In genomic region chr17:78315355-78316114, GRCh38 we compare ENCODE assay signal across 8 cellular contexts. TPM values are rescaled to one million over a fixed set of nuclear protein-coding genes. Genes with fewer than 3 reads are reported as not detected.
DNase-seq lines count a peak whose midpoint lies in the region; ATAC-seq, FAIRE-seq and TF ChIP-seq lines count a peak whose summit lies in the region.

No MANE protein-coding gene starts in this region.

- POLR2A ChIA-PET in HEK293 (lab: Yijun Ruan, JAX) = interaction anchor here (0.6 to 2.3 kb wide), 6 partner anchors 10 to 694 kb away, joined by 3 to 12 read pairs (median 4); partner anchors contain the start of genes CANT1 and SOCS3

- CTCF ChIA-PET in HEK293 (lab: Yijun Ruan, JAX) = interaction anchor here (0.6 to 1.9 kb wide), 7 partner anchors 19 to 166 kb away, joined by 3 to 6 read pairs (median 4); no protein-coding TSS in a partner anchor

- FAIRE-seq in A204.1 (lab: Jason Lieb, UNC) = peak; percentile 29

- no peaks in the 10 kb centered on the region for H3K36me3 ChIP-seq in HEK293 (ENCODE audit: control insufficient read depth in 2 of 2, insufficient read depth in 1 of 2, low read length in 2 of 2)
- H3K36me3 ChIP-seq in effector memory CD4-positive, alpha-beta T cell (ENCODE audit: control insufficient read depth, insufficient read depth, low read length) = no peaks in the 10 kb centered on the region

- peak overlapping the region; percentile 78 for H3K27ac ChIP-seq in HEK293 (ENCODE audit: extremely low read depth, low read depth, low read length)
- H3K27ac ChIP-seq in effector memory CD4-positive, alpha-beta T cell (ENCODE audit: insufficient read depth, low read length, poor library complexity, severe bottlenecking) = peak overlapping the region; percentile 25

- no peak overlapping the region for H3K4me3 ChIP-seq in HEK293 (ENCODE audit: low read depth, low read length)
- H3K4me3 ChIP-seq in effector memory CD4-positive, alpha-beta T cell (ENCODE audit: insufficient read depth, low read depth, low read length, poor library complexity, severe bottlenecking) = no peak overlapping the region

- H3K4me1 ChIP-seq in HEK293 (ENCODE audit: control insufficient read depth, insufficient read depth, low read length) = peaks cover 28% of the 10 kb centered on the region
- H3K4me1 ChIP-seq in effector memory CD4-positive, alpha-beta T cell (ENCODE audit: control insufficient read depth, insufficient read depth, low read length, poor library complexity, severe bottlenecking) = peaks cover 25% of the 10 kb centered on the region

- DNase-seq in activated CD4-positive, alpha-beta T cell treated with anti-CD3 and anti-CD28 coated beads, Interleukin-2, amount 50 U/mL, for 24 hours (ENCODE audit: low read depth in 1 of 2, low spot score in 1 of 2) = peak; percentile 26 to 48
- DNase-seq in effector memory CD4-positive, alpha-beta T cell = peak in 2 of 3 donors; percentile 13 to 26
- peak; percentile 50 for DNase-seq in mucosa of gallbladder (ENCODE audit: low spot score)
- peak; percentile 77 for DNase-seq in stimulated activated naive CD8-positive, alpha-beta T cell treated with anti-CD3 and anti-CD28 coated beads, Interleukin-15, Interleukin-2, amounts not matched to agents 100 U/mL and 50 U/mL, for 24 hours

- peak; percentile 68 for ATAC-seq in stimulated activated naive CD8-positive, alpha-beta T cell treated with anti-CD3 and anti-CD28 coated beads, Interleukin-15, Interleukin-2, amounts not matched to agents 100 U/mL and 50 U/mL, for 24 hours
- no peak for ATAC-seq in HG03520 (IDR thresholded peaks at IDR 0.05; ENCODE audit: unreplicated experiment)
- no peak for ATAC-seq in GM21723 (IDR thresholded peaks at IDR 0.05; ENCODE audit: unreplicated experiment)

- H3K9me3 ChIP-seq in HEK293 (ENCODE audit: control insufficient read depth, insufficient read depth, low read depth, low read length) = no peaks in the 10 kb centered on the region
- no peaks in the 10 kb centered on the region for H3K9me3 ChIP-seq in effector memory CD4-positive, alpha-beta T cell (ENCODE audit: control insufficient read depth, low read length)

- no peaks in the 10 kb centered on the region for H3K27me3 ChIP-seq in effector memory CD4-positive, alpha-beta T cell (replicated peaks; ENCODE audit: control insufficient read depth, insufficient read depth, low read length, poor library complexity, severe bottlenecking)

- TF ChIP-seq CTCF in HEK293 (tag by site-specific recombination; IDR thresholded peaks at IDR 0.05) = peak; percentile 63; the same call in 1 of the 2 replicates

TF ChIP-seq in HEK293, 187 proteins besides CTCF, POLR2A, EP300 and RAD21 (continues in another document):
- TF ChIP-seq ZBTB8A (tag by site-specific recombination; IDR thresholded peaks at IDR 0.05) (peak; percentile 67), ZNF629 (tag by site-specific recombination; IDR thresholded peaks at IDR 0.05) (no peak; the same call in 1 of the 2 replicates), ZNF518A (tag by site-specific recombination; conservative IDR thresholded peaks at IDR 0.05; ENCODE audit: low read depth) (peak; percentile 33; the same call in 1 of the 2 replicates), ZFP69B (tag by site-specific recombination; IDR thresholded peaks at IDR 0.05) (peak; percentile 85), ZBTB20 (tag by site-specific recombination; IDR thresholded peaks at IDR 0.05) (peak; percentile 50; the same call in 1 of the 2 replicates), ZBTB7A (tag by site-specific recombination; IDR thresholded peaks at IDR 0.05; ENCODE audit: low read depth) (peak; percentile 48), KLF7 (tag by site-specific recombination; IDR thresholded peaks at IDR 0.05; ENCODE audit: borderline replicate concordance) (peak; percentile 48; the same call in 1 of the 2 replicates), ZBTB17 (tag by site-specific recombination; IDR thresholded peaks at IDR 0.05) (peak; percentile 85), ZIC2 (tag by site-specific recombination; IDR thresholded peaks at IDR 0.05) (peak; percentile 98), YY2 (tag by site-specific recombination; IDR thresholded peaks at IDR 0.05) (no peak), ZNF792 (tag by site-specific recombination; IDR thresholded peaks at IDR 0.05) (0 out of 2 replicates have a peak, but pooled peaks have one; percentile 57), SP2 (tag by site-specific recombination; IDR thresholded peaks at IDR 0.05) (peak; percentile 41), ZNF341 (tag by site-specific recombination; IDR thresholded peaks at IDR 0.05; ENCODE audit: low read depth) (0 out of 2 replicates have a peak, but pooled peaks have one; percentile 34)
- TF ChIP-seq, protein P1, sequence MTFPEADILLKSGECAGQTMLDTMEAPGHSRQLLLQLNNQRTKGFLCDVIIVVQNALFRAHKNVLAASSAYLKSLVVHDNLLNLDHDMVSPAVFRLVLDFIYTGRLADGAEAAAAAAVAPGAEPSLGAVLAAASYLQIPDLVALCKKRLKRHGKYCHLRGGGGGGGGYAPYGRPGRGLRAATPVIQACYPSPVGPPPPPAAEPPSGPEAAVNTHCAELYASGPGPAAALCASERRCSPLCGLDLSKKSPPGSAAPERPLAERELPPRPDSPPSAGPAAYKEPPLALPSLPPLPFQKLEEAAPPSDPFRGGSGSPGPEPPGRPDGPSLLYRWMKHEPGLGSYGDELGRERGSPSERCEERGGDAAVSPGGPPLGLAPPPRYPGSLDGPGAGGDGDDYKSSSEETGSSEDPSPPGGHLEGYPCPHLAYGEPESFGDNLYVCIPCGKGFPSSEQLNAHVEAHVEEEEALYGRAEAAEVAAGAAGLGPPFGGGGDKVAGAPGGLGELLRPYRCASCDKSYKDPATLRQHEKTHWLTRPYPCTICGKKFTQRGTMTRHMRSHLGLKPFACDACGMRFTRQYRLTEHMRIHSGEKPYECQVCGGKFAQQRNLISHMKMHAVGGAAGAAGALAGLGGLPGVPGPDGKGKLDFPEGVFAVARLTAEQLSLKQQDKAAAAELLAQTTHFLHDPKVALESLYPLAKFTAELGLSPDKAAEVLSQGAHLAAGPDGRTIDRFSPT (tag by site-specific recombination; IDR thresholded peaks at IDR 0.05) = peak; percentile 45; the same call in 1 of the 2 replicates

RNA-seq across cellular contexts. Expression of gene SOCS3, which starts 44.3 kb away (rescaled TPM):
- total RNA-seq in mucosa of gallbladder = 11.9 TPM

Comparison
In these comparisons a context has a peak if more than half of its experiments do, and no peak if none do; other contexts are left out.
1. DNase-seq: peak in every context shown above with its lines; median percentile 77 in stimulated activated naive CD8-positive, alpha-beta T cell treated with anti-CD3 and anti-CD28 coated beads, Interleukin-15, Interleukin-2, amounts not matched to agents 100 U/mL and 50 U/mL, for 24 hours; 50 in mucosa of gallbladder; 37 in activated CD4-positive, alpha-beta T cell treated with anti-CD3 and anti-CD28 coated beads, Interleukin-2, amount 50 U/mL, for 24 hours; 20 in effector memory CD4-positive, alpha-beta T cell.